In genomic region chr2:178531161-178531560, GRCh38 we compare ENCODE assay signal across 17 cellular contexts. TPM values are rescaled to one million over a fixed set of nuclear protein-coding genes. Genes with fewer than 3 reads are reported as not detected.
DNase-seq lines count a peak whose midpoint lies in the region; ATAC-seq and TF ChIP-seq lines count a peak whose summit lies in the region.
"Had no signal": no experiment of that assay in that cellular context is flagged by ENCODE, and none has a peak within 500 bp of the region (broad histone marks: within the 10 kb centered on the region; RNA-seq: fewer than 3 reads in every experiment).

No MANE protein-coding gene starts in this region.

- H3K27me3 ChIP-seq in psoas muscle (ENCODE audit: insufficient read depth in 3 of 3, low read length in 2 of 3) (no peaks in the 10 kb centered on the region), body of pancreas (no peaks in the 10 kb centered on the region)
- H3K27me3 ChIP-seq: hepatocyte had no signal

- CTCF ChIA-PET in activated CD4-positive, alpha-beta memory T cell treated with anti-CD3 and anti-CD28 coated beads, Interleukin-2, amount 10 ng/mL, durations not matched to agents 7 days and 5 days (lab: Charles Lee) = interaction anchor here (1.2 kb wide), 1 partner anchor 116 kb away, joined by 3 read pairs; no protein-coding TSS in a partner anchor

- H3K9me3 ChIP-seq in psoas muscle = no peaks in the 10 kb centered on the region
- no peaks in the 10 kb centered on the region for H3K9me3 ChIP-seq in body of pancreas

- H3K4me3 ChIP-seq in psoas muscle (no peak overlapping the region), body of pancreas (no peak overlapping the region)
- H3K4me3 ChIP-seq: hepatocyte had no signal

- peak overlapping the region; percentile 53 for H3K27ac ChIP-seq in psoas muscle
- no peak overlapping the region for H3K27ac ChIP-seq in body of pancreas
- H3K27ac ChIP-seq: hepatocyte, parathyroid adenoma, WERI-Rb-1 had no signal

- TF ChIP-seq POLR2A in body of pancreas (IDR thresholded peaks at IDR 0.05) = no peak

- no peak for DNase-seq in activated T-cell treated with anti-CD3 and anti-CD28 coated beads, Interleukin-2, amount 50 U/mL, for 24 hours
- no peak for DNase-seq in activated T-cell treated with anti-CD3 and anti-CD28 coated beads, Interleukin-2, amount 50 U/mL, for 1 hour
- no peak for DNase-seq in activated CD4-positive, alpha-beta memory T cell treated with anti-CD3 and anti-CD28 coated beads, Interleukin-2, amount 10 ng/mL, durations not matched to agents 7 days and 5 days
- DNase-seq in psoas muscle = no peak
- no peak for DNase-seq in body of pancreas
- DNase-seq: activated CD8-positive, alpha-beta memory T cell treated with anti-CD3 and anti-CD28 coated beads, Interleukin-2, amount 50 U/mL, for 48 hours; central memory CD4-positive, alpha-beta T cell; effector memory CD4-positive, alpha-beta T cell; kidney; NCI-H1694 treated with DMSO at 0.1 percent for 48 hours; NCI-H510A; WERI-Rb-1 had no signal

- peak; percentile 3 for ATAC-seq in GM21526 (IDR thresholded peaks at IDR 0.05; ENCODE audit: low FRiP score, unreplicated experiment)
- peak in 1 of 4 donors; percentile 13 for ATAC-seq in psoas muscle
- no peak for ATAC-seq in body of pancreas
- no peak for ATAC-seq in GM21529 (IDR thresholded peaks at IDR 0.05; ENCODE audit: unreplicated experiment)
- no peak for ATAC-seq in HG03139 (IDR thresholded peaks at IDR 0.05; ENCODE audit: unreplicated experiment)

- H3K36me3 ChIP-seq in psoas muscle (ENCODE audit: insufficient read depth in 1 of 2, low read depth in 1 of 2) (peaks cover 27 to 100% of the 10 kb centered on the region in 2 donors), body of pancreas (replicated peaks in 1 of 2; ENCODE audit: insufficient read depth in 1 of 2, low read depth in 2 of 2) (peaks cover 0 to 9% of the 10 kb centered on the region in 2 donors)

- H3K27me3 Mint-ChIP-seq in activated T-cell treated with anti-CD3 and anti-CD28 coated beads, Interleukin-2, amount 50 U/mL, for 24 hours = no peaks in the 10 kb centered on the region
- H3K27me3 Mint-ChIP-seq in activated CD4-positive, alpha-beta memory T cell treated with anti-CD3 and anti-CD28 coated beads, Interleukin-2, amount 10 ng/mL, durations not matched to agents 7 days and 5 days = no peaks in the 10 kb centered on the region

- H3K4me1 Mint-ChIP-seq in activated T-cell treated with anti-CD3 and anti-CD28 coated beads, Interleukin-2, amount 50 U/mL, for 24 hours (ENCODE audit: low read depth) = peaks cover 65% of the 10 kb centered on the region
- H3K4me1 Mint-ChIP-seq in activated CD4-positive, alpha-beta memory T cell treated with anti-CD3 and anti-CD28 coated beads, Interleukin-2, amount 10 ng/mL, durations not matched to agents 7 days and 5 days = peaks cover 49% of the 10 kb centered on the region

- H3K9me3 Mint-ChIP-seq in activated T-cell treated with anti-CD3 and anti-CD28 coated beads, Interleukin-2, amount 50 U/mL, for 24 hours = no peaks in the 10 kb centered on the region
- H3K9me3 Mint-ChIP-seq in activated CD4-positive, alpha-beta memory T cell treated with anti-CD3 and anti-CD28 coated beads, Interleukin-2, amount 10 ng/mL, durations not matched to agents 7 days and 5 days = no peaks in the 10 kb centered on the region

- peaks cover 12% of the 10 kb centered on the region for H3K4me1 ChIP-seq in psoas muscle
- H3K4me1 ChIP-seq in body of pancreas = no peaks in the 10 kb centered on the region
- H3K4me1 ChIP-seq: parathyroid adenoma had no signal

- WGBS in psoas muscle, 3 donors = 77 to 87% (median 77%) methylated on average over 12 of the region's 12 CpGs
- 83 to 88% methylated on average over 12 of the region's 12 CpGs for WGBS in body of pancreas, 2 donors

- TF ChIP-seq CTCF in psoas muscle (IDR thresholded peaks at IDR 0.05) (no peak), body of pancreas (IDR thresholded peaks at IDR 0.05) (no peak)

- intact Hi-C loops in psoas muscle (cut with DNase I) = no loop called here
- intact Hi-C loops in body of pancreas (cut with DNase I) = no loop called here

- peak overlapping the region; percentile 21 for H3K4me3 Mint-ChIP-seq in activated T-cell treated with anti-CD3 and anti-CD28 coated beads, Interleukin-2, amount 50 U/mL, for 24 hours
- H3K4me3 Mint-ChIP-seq in activated CD4-positive, alpha-beta memory T cell treated with anti-CD3 and anti-CD28 coated beads, Interleukin-2, amount 10 ng/mL, durations not matched to agents 7 days and 5 days = peak overlapping the region; percentile 31

- H3K27ac Mint-ChIP-seq in activated T-cell treated with anti-CD3 and anti-CD28 coated beads, Interleukin-2, amount 50 U/mL, for 24 hours = peak overlapping the region; percentile 86
- no peak overlapping the region for H3K27ac Mint-ChIP-seq in activated CD4-positive, alpha-beta memory T cell treated with anti-CD3 and anti-CD28 coated beads, Interleukin-2, amount 10 ng/mL, durations not matched to agents 7 days and 5 days

- H3K36me3 Mint-ChIP-seq in activated T-cell treated with anti-CD3 and anti-CD28 coated beads, Interleukin-2, amount 50 U/mL, for 24 hours (ENCODE audit: low read depth) = peaks cover 82% of the 10 kb centered on the region
- peaks cover 71% of the 10 kb centered on the region for H3K36me3 Mint-ChIP-seq in activated CD4-positive, alpha-beta memory T cell treated with anti-CD3 and anti-CD28 coated beads, Interleukin-2, amount 10 ng/mL, durations not matched to agents 7 days and 5 days (ENCODE audit: low read depth)

- POLR2A ChIA-PET in activated CD4-positive, alpha-beta memory T cell treated with anti-CD3 and anti-CD28 coated beads, Interleukin-2, amount 10 ng/mL, durations not matched to agents 7 days and 5 days (lab: Charles Lee) = interaction anchor here (1.1 kb wide), 1 partner anchor 126 kb away, joined by 3 read pairs; no protein-coding TSS in a partner anchor

RNA-seq across cellular contexts. Expression of gene PLEKHA3, which starts 50.9 kb away (rescaled TPM):
- total RNA-seq in activated CD4-positive, alpha-beta memory T cell treated with anti-CD3 and anti-CD28 coated beads, Interleukin-2, amount 10 ng/mL, durations not matched to agents 7 days and 5 days = 10 to 100 TPM; 27.7 to 28.7 TPM
- 10 to 100 TPM; 13.5 to 22.5 (median 17.6) TPM for total RNA-seq in psoas muscle
- 1 to 10 TPM; 4.0 to 8.1 (median 4.2) TPM for polyA plus RNA-seq in psoas muscle
- 1 to 10 TPM; 5.3 to 6.5 TPM for total RNA-seq in body of pancreas

RNA-seq across cellular contexts. Expression of gene FKBP7, which starts 52.8 kb away (rescaled TPM):
- total RNA-seq in activated CD4-positive, alpha-beta memory T cell treated with anti-CD3 and anti-CD28 coated beads, Interleukin-2, amount 10 ng/mL, durations not matched to agents 7 days and 5 days = 1 to 10 TPM; 1.6 to 1.8 TPM
- total RNA-seq in psoas muscle (1 to 10 TPM; 2.1 to 4.4 (median 2.9) TPM), body of pancreas (1 to 10 TPM; 2.9 to 4.6 TPM)
- polyA plus RNA-seq in psoas muscle = 1 to 10 TPM; 2.5 to 5.6 (median 5.1) TPM
